3 cellular contexts compared by ENCODE assay signal in genomic region chr15:100338971-100339444, GRCh38.
TF ChIP-seq lines count a peak whose summit lies in the region.

No MANE protein-coding gene starts in this region.

TF ChIP-seq in IMR-90, 13 proteins besides CTCF, POLR2A, EP300 and RAD21:
- TF ChIP-seq CEBPB (IDR thresholded peaks at IDR 0.05; ENCODE audit: low read depth, low read length) (no peak), USF2 (IDR thresholded peaks at IDR 0.05; ENCODE audit: low read depth, low read length) (no peak), BHLHE40 (IDR thresholded peaks at IDR 0.05; ENCODE audit: low read depth, low read length) (no peak), MAFK (IDR thresholded peaks at IDR 0.05; ENCODE audit: low read depth, low read length) (no peak), FOS (IDR thresholded peaks at IDR 0.05; ENCODE audit: low read depth, low read length) (no peak), SMC3 (IDR thresholded peaks at IDR 0.05; ENCODE audit: low read depth, low read length) (peak; percentile 28; the same call in 1 of the 2 replicates)

TF ChIP-seq in SK-N-SH treated with all-trans-retinoic acid at 6 μM for 48 hours, 23 proteins besides CTCF, POLR2A, EP300 and RAD21:
- TF ChIP-seq CSRNP3 (CRISPR knock-in tag; IDR thresholded peaks at IDR 0.05) (no peak), CREB5 (CRISPR knock-in tag; IDR thresholded peaks at IDR 0.05; ENCODE audit: low read depth) (no peak), ARNTL (CRISPR knock-in tag; IDR thresholded peaks at IDR 0.05; ENCODE audit: borderline replicate concordance, low read depth) (no peak), SNAI2 (CRISPR knock-in tag; IDR thresholded peaks at IDR 0.05) (no peak), CSDC2 (CRISPR knock-in tag; IDR thresholded peaks at IDR 0.05) (no peak), RARB (CRISPR knock-in tag; IDR thresholded peaks at IDR 0.05) (no peak), ZNF70 (CRISPR knock-in tag; IDR thresholded peaks at IDR 0.05) (no peak), ZNF565 (CRISPR knock-in tag; conservative IDR thresholded peaks at IDR 0.05; ENCODE audit: low read depth) (no peak), GLIS3 (CRISPR knock-in tag; IDR thresholded peaks at IDR 0.05) (no peak), TSHZ2 (CRISPR knock-in tag; IDR thresholded peaks at IDR 0.05) (no peak), TCF4 (CRISPR knock-in tag; IDR thresholded peaks at IDR 0.05; ENCODE audit: borderline replicate concordance) (no peak), TOX (CRISPR knock-in tag; IDR thresholded peaks at IDR 0.05; ENCODE audit: borderline replicate concordance) (no peak), PATZ1 (CRISPR knock-in tag; IDR thresholded peaks at IDR 0.05; ENCODE audit: borderline replicate concordance) (no peak), ISL1 (CRISPR knock-in tag; IDR thresholded peaks at IDR 0.05) (no peak), OSR1 (CRISPR knock-in tag; IDR thresholded peaks at IDR 0.05) (no peak), BACH2 (CRISPR knock-in tag; IDR thresholded peaks at IDR 0.05; ENCODE audit: borderline replicate concordance) (no peak), ZFP3 (CRISPR knock-in tag; IDR thresholded peaks at IDR 0.05) (no peak)

TF ChIP-seq in GM12878, 131 proteins besides CTCF, POLR2A, EP300 and RAD21:
- TF ChIP-seq SMC3 (IDR thresholded peaks at IDR 0.05; ENCODE audit: borderline replicate concordance, low read length) = peak; percentile 28; the same call in 1 of the 2 replicates
- TF ChIP-seq ATF7 (IDR thresholded peaks at IDR 0.05; ENCODE audit: low read depth) = no peak
